Comparison of ENCODE assay signal across 39 cellular contexts in the genomic region with DNA sequence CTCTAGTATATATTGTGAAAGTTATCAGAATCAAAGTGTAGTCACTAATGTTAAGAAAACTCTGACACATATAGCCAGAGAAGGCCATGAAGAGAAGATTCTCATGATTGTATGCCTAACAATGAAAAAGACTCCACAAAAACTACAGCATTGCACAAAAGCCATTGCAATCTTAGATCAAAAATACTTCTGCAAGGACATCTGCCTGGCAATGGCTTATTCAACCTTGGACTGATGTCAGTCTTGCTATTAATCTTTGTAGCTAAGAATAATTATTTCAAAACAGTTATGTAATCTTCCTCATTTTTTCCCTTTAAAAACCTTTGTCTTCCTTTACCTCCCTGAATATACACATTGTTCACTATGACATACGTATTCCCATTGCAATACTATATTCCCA.
"Had no signal": no experiment of that assay in that cellular context is flagged by ENCODE, and none has a peak within 500 bp of the region (broad histone marks: within the 10 kb centered on the region; RNA-seq: fewer than 3 reads in every experiment).

No MANE protein-coding gene starts in this region.

- FAIRE-seq: astrocyte, bronchial epithelial cell had no signal

- H3K27me3 ChIP-seq: ascending aorta, body of pancreas, brain microvascular endothelial cell, breast epithelium, cardiac muscle cell had no signal

- H3K9me3 Mint-ChIP-seq: activated naive CD4-positive, alpha-beta T cell treated with anti-CD3 and anti-CD28 coated beads for 36 hours; activated naive CD4-positive, alpha-beta T cell treated with anti-CD3 and anti-CD28 coated beads, Interleukin-2, amount 10 ng/mL, durations not matched to agents 7 days and 5 days; activated naive CD4-positive, alpha-beta T cell treated with anti-CD3 and anti-CD28 coated beads, Interleukin-2, amount 50 U/mL, for 24 hours; activated naive CD8-positive, alpha-beta T cell treated with anti-CD3 and anti-CD28 coated beads for 36 hours; activated naive CD8-positive, alpha-beta T cell treated with anti-CD3 and anti-CD28 coated beads, Interleukin-2, amount 10 ng/mL, durations not matched to agents 7 days and 5 days; activated naive CD8-positive, alpha-beta T cell treated with anti-CD3 and anti-CD28 coated beads, Interleukin-2, amount 50 U/mL, for 24 hours; activated T-cell treated with anti-CD3 and anti-CD28 coated beads, Interleukin-2, amount 50 U/mL, for 24 hours; activated T-cell treated with anti-CD3 and anti-CD28 coated beads, Interleukin-2, amount 50 U/mL, for 4 hours; activated T-cell treated with anti-CD3 and anti-CD28 coated beads, Interleukin-2, amount 50 U/mL, for 72 hours; activated T-helper 1 cell treated with anti-CD3 and anti-CD28 coated beads, Interleukin-12 subunit alpha, Interleukin-12 subunit beta, Interleukin-2, Interleukin-4 antibody, amounts not matched to agents 30 ng/mL and 10 ng/mL and 1 ng/mL, durations not matched to agents 14 hours and 24 hours and 36 hours; activated T-helper 17 cell treated with anti-CD3 and anti-CD28 coated beads, Interleukin-2, amount 50 U/mL, for 72 hours; activated T-helper 2 cell treated with anti-CD3 and anti-CD28 coated beads, Interferon-gamma antibody, Interleukin-2, Interleukin-4, amounts not matched to agents 10 μg/mL and 5 μg/mL and 100 μg/mL, durations not matched to agents 14 hours and 24 hours and 36 hours; central memory CD8-positive, alpha-beta T cell had no signal

- H3K4me3 Mint-ChIP-seq: activated naive CD4-positive, alpha-beta T cell treated with anti-CD3 and anti-CD28 coated beads for 36 hours; activated naive CD4-positive, alpha-beta T cell treated with anti-CD3 and anti-CD28 coated beads, Interleukin-2, amount 10 ng/mL, durations not matched to agents 7 days and 5 days; activated naive CD4-positive, alpha-beta T cell treated with anti-CD3 and anti-CD28 coated beads, Interleukin-2, amount 50 U/mL, for 24 hours; activated naive CD8-positive, alpha-beta T cell; activated naive CD8-positive, alpha-beta T cell treated with anti-CD3 and anti-CD28 coated beads for 36 hours; activated naive CD8-positive, alpha-beta T cell treated with anti-CD3 and anti-CD28 coated beads, Interleukin-2, amount 10 ng/mL, durations not matched to agents 7 days and 5 days; activated naive CD8-positive, alpha-beta T cell treated with anti-CD3 and anti-CD28 coated beads, Interleukin-2, amount 50 U/mL, for 24 hours; activated T-cell treated with anti-CD3 and anti-CD28 coated beads, Interleukin-2, amount 50 U/mL, for 24 hours; activated T-cell treated with anti-CD3 and anti-CD28 coated beads, Interleukin-2, amount 50 U/mL, for 4 hours; activated T-cell treated with anti-CD3 and anti-CD28 coated beads, Interleukin-2, amount 50 U/mL, for 72 hours; activated T-helper 1 cell treated with anti-CD3 and anti-CD28 coated beads, Interleukin-12 subunit alpha, Interleukin-12 subunit beta, Interleukin-2, Interleukin-4 antibody, amounts not matched to agents 30 ng/mL and 10 ng/mL and 1 ng/mL, durations not matched to agents 14 hours and 24 hours and 36 hours; activated T-helper 17 cell treated with anti-CD3 and anti-CD28 coated beads, Interleukin-2, amount 50 U/mL, for 72 hours; brain; central memory CD8-positive, alpha-beta T cell had no signal

- H3K27ac ChIP-seq: ascending aorta, body of pancreas, brain microvascular endothelial cell, breast epithelium, cardiac muscle cell had no signal

- H3K4me1 ChIP-seq: ascending aorta, breast epithelium had no signal

- DNase-seq: activated effector memory CD4-positive, alpha-beta T cell treated with anti-CD3 and anti-CD28 coated beads, Interleukin-2, amount 50 U/mL, for 16 hours; activated effector memory CD4-positive, alpha-beta T cell treated with Interleukin-2 at 50 U/mL for 16 hours; activated gamma-delta T cell; activated gamma-delta T cell treated with Interleukin-2 at 50 U/mL for 16 hours; activated naive CD4-positive, alpha-beta T cell; activated naive CD4-positive, alpha-beta T cell treated with anti-CD3 and anti-CD28 coated beads for 36 hours; activated naive CD4-positive, alpha-beta T cell treated with anti-CD3 and anti-CD28 coated beads, Interleukin-2, amount 10 ng/mL, durations not matched to agents 7 days and 5 days; activated naive CD4-positive, alpha-beta T cell treated with anti-CD3 and anti-CD28 coated beads, Interleukin-2, amount 50 U/mL, for 16 hours; activated naive CD4-positive, alpha-beta T cell treated with Interleukin-2 at 50 U/mL for 16 hours; activated naive CD8-positive, alpha-beta T cell treated with anti-CD3 and anti-CD28 coated beads for 36 hours; activated naive CD8-positive, alpha-beta T cell treated with anti-CD3 and anti-CD28 coated beads, Interleukin-2, amount 10 ng/mL, durations not matched to agents 7 days and 5 days; activated naive CD8-positive, alpha-beta T cell treated with anti-CD3 and anti-CD28 coated beads, Interleukin-2, amount 50 U/mL, for 24 hours; activated T-cell treated with anti-CD3 and anti-CD28 coated beads, Interleukin-2, amount 50 U/mL, for 1 hour; activated T-cell treated with anti-CD3 and anti-CD28 coated beads, Interleukin-2, amount 50 U/mL, for 24 hours; activated T-cell treated with anti-CD3 and anti-CD28 coated beads, Interleukin-2, amount 50 U/mL, for 4 hours; activated T-cell treated with anti-CD3 and anti-CD28 coated beads, Interleukin-2, amount 50 U/mL, for 48 hours; activated T-cell treated with anti-CD3 and anti-CD28 coated beads, Interleukin-2, amount 50 U/mL, for 72 hours; amniotic stem cell; amygdala; anterior cingulate cortex; aorta; body of pancreas; brain microvascular endothelial cell; caudate nucleus; central memory CD4-positive, alpha-beta T cell; cerebellar nuclear complex had no signal

- ATAC-seq: activated naive CD4-positive, alpha-beta T cell treated with anti-CD3 and anti-CD28 coated beads, Interleukin-2, amount 50 U/mL, for 72 hours; activated naive CD8-positive, alpha-beta T cell treated with anti-CD3 and anti-CD28 coated beads, Interleukin-2, amount 50 U/mL, for 24 hours; activated T-cell treated with anti-CD3 and anti-CD28 coated beads, Interleukin-2, amount 50 U/mL, for 4 hours; activated T-cell treated with anti-CD3 and anti-CD28 coated beads, Interleukin-2, amount 50 U/mL, for 72 hours; activated T-helper 17 cell treated with anti-CD3 and anti-CD28 coated beads, Interleukin-2, amount 50 U/mL, for 72 hours; body of pancreas had no signal

- H3K27ac Mint-ChIP-seq: activated naive CD4-positive, alpha-beta T cell treated with anti-CD3 and anti-CD28 coated beads for 36 hours; activated naive CD4-positive, alpha-beta T cell treated with anti-CD3 and anti-CD28 coated beads, Interleukin-2, amount 50 U/mL, for 24 hours; activated naive CD4-positive, alpha-beta T cell treated with anti-CD3 and anti-CD28 coated beads, Interleukin-2, amount 50 U/mL, for 72 hours; activated naive CD8-positive, alpha-beta T cell; activated naive CD8-positive, alpha-beta T cell treated with anti-CD3 and anti-CD28 coated beads for 36 hours; activated naive CD8-positive, alpha-beta T cell treated with anti-CD3 and anti-CD28 coated beads, Interleukin-2, amount 10 ng/mL, durations not matched to agents 7 days and 5 days; activated naive CD8-positive, alpha-beta T cell treated with anti-CD3 and anti-CD28 coated beads, Interleukin-2, amount 50 U/mL, for 24 hours; activated T-cell treated with anti-CD3 and anti-CD28 coated beads, Interleukin-2, amount 50 U/mL, for 24 hours; activated T-cell treated with anti-CD3 and anti-CD28 coated beads, Interleukin-2, amount 50 U/mL, for 72 hours; activated T-helper 1 cell treated with anti-CD3 and anti-CD28 coated beads, Interleukin-12 subunit alpha, Interleukin-12 subunit beta, Interleukin-2, Interleukin-4 antibody, amounts not matched to agents 30 ng/mL and 10 ng/mL and 1 ng/mL, durations not matched to agents 14 hours and 24 hours and 36 hours; activated T-helper 17 cell treated with anti-CD3 and anti-CD28 coated beads, Interleukin-2, amount 50 U/mL, for 72 hours; activated T-helper 2 cell treated with anti-CD3 and anti-CD28 coated beads, Interferon-gamma antibody, Interleukin-2, Interleukin-4, amounts not matched to agents 10 μg/mL and 5 μg/mL and 100 μg/mL, durations not matched to agents 14 hours and 24 hours and 36 hours; brain had no signal

- H3K36me3 ChIP-seq: ascending aorta, brain microvascular endothelial cell, breast epithelium, cardiac muscle cell had no signal

- H3K27me3 Mint-ChIP-seq: activated naive CD4-positive, alpha-beta T cell treated with anti-CD3 and anti-CD28 coated beads, Interleukin-2, amount 10 ng/mL, durations not matched to agents 7 days and 5 days; activated T-helper 17 cell treated with anti-CD3 and anti-CD28 coated beads, Interleukin-2, amount 50 U/mL, for 72 hours; brain had no signal

- H3K36me3 Mint-ChIP-seq: activated naive CD4-positive, alpha-beta T cell treated with anti-CD3 and anti-CD28 coated beads, Interleukin-2, amount 10 ng/mL, durations not matched to agents 7 days and 5 days; activated naive CD4-positive, alpha-beta T cell treated with anti-CD3 and anti-CD28 coated beads, Interleukin-2, amount 50 U/mL, for 24 hours; activated naive CD4-positive, alpha-beta T cell treated with anti-CD3 and anti-CD28 coated beads, Interleukin-2, amount 50 U/mL, for 72 hours; activated naive CD8-positive, alpha-beta T cell; activated naive CD8-positive, alpha-beta T cell treated with anti-CD3 and anti-CD28 coated beads for 36 hours; activated naive CD8-positive, alpha-beta T cell treated with anti-CD3 and anti-CD28 coated beads, Interleukin-2, amount 10 ng/mL, durations not matched to agents 7 days and 5 days; brain had no signal

- H3K4me1 Mint-ChIP-seq: activated naive CD4-positive, alpha-beta T cell treated with anti-CD3 and anti-CD28 coated beads, Interleukin-2, amount 10 ng/mL, durations not matched to agents 7 days and 5 days; activated naive CD4-positive, alpha-beta T cell treated with anti-CD3 and anti-CD28 coated beads, Interleukin-2, amount 50 U/mL, for 24 hours; activated naive CD8-positive, alpha-beta T cell treated with anti-CD3 and anti-CD28 coated beads for 36 hours; activated naive CD8-positive, alpha-beta T cell treated with anti-CD3 and anti-CD28 coated beads, Interleukin-2, amount 10 ng/mL, durations not matched to agents 7 days and 5 days; activated naive CD8-positive, alpha-beta T cell treated with anti-CD3 and anti-CD28 coated beads, Interleukin-2, amount 50 U/mL, for 24 hours; activated T-helper 17 cell treated with anti-CD3 and anti-CD28 coated beads, Interleukin-2, amount 50 U/mL, for 72 hours; central memory CD8-positive, alpha-beta T cell had no signal

- H3K9me3 ChIP-seq: ascending aorta, body of pancreas, breast epithelium had no signal

- H3K4me3 ChIP-seq: ascending aorta, body of pancreas, breast epithelium, cardiac muscle cell had no signal
